ENCODE assay signal across 13 cellular contexts in the genomic region with DNA sequence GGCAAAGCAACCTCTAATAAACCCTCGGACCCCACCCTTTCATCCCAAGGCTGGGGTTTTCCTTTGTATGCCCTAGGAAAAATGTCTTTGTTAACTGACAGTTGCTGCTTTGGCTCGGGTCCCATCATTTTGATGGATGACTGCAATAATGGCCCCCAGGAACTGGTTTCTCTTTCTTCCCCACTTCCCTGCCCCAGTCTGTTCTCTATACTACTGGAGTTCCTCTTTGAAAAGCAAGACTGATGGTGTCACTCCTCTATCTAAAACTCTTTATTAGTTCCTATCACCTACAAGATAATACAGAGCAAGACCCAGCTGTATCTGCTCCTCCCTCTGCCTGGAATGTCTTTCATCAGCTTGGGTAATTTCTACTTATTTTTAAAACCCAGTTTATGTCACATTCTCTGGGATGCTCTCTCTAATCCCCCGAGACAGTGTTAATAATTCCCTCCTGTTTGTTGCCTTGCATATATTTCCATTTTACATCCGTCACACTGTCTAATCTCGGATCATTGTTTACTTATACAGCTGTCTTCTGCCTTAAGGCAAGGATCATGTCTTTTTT. TPM values are rescaled to one million over a fixed set of nuclear protein-coding genes. Genes with fewer than 3 reads are reported as not detected.
DNase-seq lines count a peak whose midpoint lies in the region; ATAC-seq and TF ChIP-seq lines count a peak whose summit lies in the region.
"Had no signal": no experiment of that assay in that cellular context is flagged by ENCODE, and none has a peak within 500 bp of the region (broad histone marks: within the 10 kb centered on the region; RNA-seq: fewer than 3 reads in every experiment).

No MANE protein-coding gene starts in this region.

- no peaks in the 10 kb centered on the region for H3K27me3 ChIP-seq in SU-DHL-6 (ENCODE audit: low read length)
- H3K27me3 ChIP-seq: esophagus squamous epithelium had no signal

- peaks cover 1 to 3% (median 2%) of the 10 kb centered on the region in 3 donors for H3K27me3 Mint-ChIP-seq in CD14-positive monocyte (ENCODE audit: low read depth in 3 of 3)
- H3K27me3 Mint-ChIP-seq in chondrocyte (ENCODE audit: low read depth), result peaks cover 4% of the 10 kb centered on the region

- H3K4me3 ChIP-seq in SU-DHL-6 (ENCODE audit: insufficient read depth, low read length, poor library complexity, severe bottlenecking) (no peak overlapping the region), fibroblast of villous mesenchyme (ENCODE audit: low read depth, low read length) (no peak overlapping the region)
- H3K4me3 ChIP-seq: esophagus squamous epithelium had no signal

- H3K4me2 ChIP-seq in SU-DHL-6 (ENCODE audit: low read depth, low read length, poor library complexity, severe bottlenecking), result no peak overlapping the region

- TF ChIP-seq CTCF in CD14-positive monocyte (IDR thresholded peaks at IDR 0.05) (no peak), SU-DHL-6 (IDR thresholded peaks at IDR 0.05; ENCODE audit: insufficient read depth, low read length, poor library complexity, severe bottlenecking) (no peak), fibroblast of villous mesenchyme (IDR thresholded peaks at IDR 0.05; ENCODE audit: insufficient read depth, low read depth, low read length) (no peak), chondrocyte (IDR thresholded peaks at IDR 0.05) (no peak)

- DNase-seq in CD14-positive monocyte (ENCODE audit: low spot score) (no peak), fibroblast of villous mesenchyme (ENCODE audit: low read depth) (peak; percentile 9), glomerular visceral epithelial cell (ENCODE audit: extremely low spot score) (no peak), chondrocyte (ENCODE audit: low spot score) (no peak), NCI-H2171 treated with DMSO at 0.1 percent for 48 hours (lab: John Stamatoyannopoulos, UW) (no peak)
- DNase-seq: esophagus squamous epithelium, NCI-H2227 treated with DMSO at 0.1 percent for 48 hours, small intestine had no signal

- no peak for ATAC-seq in HG02840 (IDR thresholded peaks at IDR 0.05; ENCODE audit: low FRiP score, unreplicated experiment)

- TF ChIP-seq POLR2A in GM15510 (IDR thresholded peaks at IDR 0.05; ENCODE audit: borderline replicate concordance, extremely low read depth, insufficient read length), result peak; percentile 34

- no peaks in the 10 kb centered on the region for H3K9me3 ChIP-seq in SU-DHL-6 (ENCODE audit: insufficient read depth, low read length)
- H3K9me3 ChIP-seq: esophagus squamous epithelium had no signal

- H4K20me1 ChIP-seq in SU-DHL-6 (ENCODE audit: low read depth, low read length), result no peaks in the 10 kb centered on the region

- H3K4me3 Mint-ChIP-seq in CD14-positive monocyte (peak overlapping the region in 1 of 2 donors; percentile 37), chondrocyte (ENCODE audit: unreplicated experiment) (no peak overlapping the region)
- H3K4me3 Mint-ChIP-seq: neural crest cell had no signal

- H3K27ac Mint-ChIP-seq in CD14-positive monocyte (peak overlapping the region; percentile 44 to 91 (median 80)), chondrocyte (ENCODE audit: unreplicated experiment) (no peak overlapping the region)

- peaks cover 9% of the 10 kb centered on the region; the same call in 1 of the 2 replicates for H3K79me2 ChIP-seq in SU-DHL-6 (ENCODE audit: insufficient read depth, low read length)

- no peak overlapping the region for H3K9ac ChIP-seq in SU-DHL-6 (ENCODE audit: low read length)

- H3K9me2 ChIP-seq in SU-DHL-6 (replicated peaks; ENCODE audit: insufficient read depth, low read length), result no peaks in the 10 kb centered on the region

- H2AFZ ChIP-seq in SU-DHL-6 (ENCODE audit: low read depth, low read length, severe bottlenecking), result no peak overlapping the region

- H3F3A ChIP-seq in SU-DHL-6 (ENCODE audit: insufficient read depth), result peaks cover 30% of the 10 kb centered on the region

- peak overlapping the region; percentile 38 for H3K27ac ChIP-seq in SU-DHL-6 (ENCODE audit: low read depth, low read length)

- intact Hi-C loops in CD14-positive monocyte (cut with micrococcal nuclease), result no loop called here

- peaks cover 0 to 2% (median 0%) of the 10 kb centered on the region in 7 donors for H3K9me3 Mint-ChIP-seq in CD14-positive monocyte
- H3K9me3 Mint-ChIP-seq in chondrocyte (ENCODE audit: low read depth), result no peaks in the 10 kb centered on the region
- H3K9me3 Mint-ChIP-seq: neural crest cell had no signal

- 0 out of 2 replicates have a peak, but pooled peaks cover 4% of the 10 kb centered on the region for H3K36me3 ChIP-seq in SU-DHL-6 (ENCODE audit: low read length)
- H3K36me3 ChIP-seq: esophagus squamous epithelium had no signal

- peaks cover 50% of the 10 kb centered on the region for H3K4me1 Mint-ChIP-seq in CD14-positive monocyte
- H3K4me1 Mint-ChIP-seq in chondrocyte (ENCODE audit: low read depth), result no peaks in the 10 kb centered on the region

- peaks cover 0 to 2% of the 10 kb centered on the region in 2 donors for H3K36me3 Mint-ChIP-seq in CD14-positive monocyte
- no peaks in the 10 kb centered on the region for H3K36me3 Mint-ChIP-seq in chondrocyte (ENCODE audit: low read depth)

RNA-seq across cellular contexts. Expression of a gene that starts 16.2 kb away (rescaled TPM):
- polyA plus RNA-seq in CD14-positive monocyte, result under 1 TPM in 1 of 2 donors, not detected in 1; 0.65 TPM
- total RNA-seq in fibroblast of villous mesenchyme (not detected in 2 replicates), chondrocyte (not detected in 3 replicates)
- total RNA-seq: neural crest cell, SK-MEL-5 had no signal

RNA-seq across cellular contexts. Expression of a gene that starts 51.3 kb away (rescaled TPM):
- polyA plus RNA-seq in CD14-positive monocyte, result 10 to 100 TPM; 14.5 to 33.5 TPM
- total RNA-seq in fibroblast of villous mesenchyme (not detected in 2 replicates), chondrocyte (not detected in 3 replicates)
- total RNA-seq: neural crest cell, SK-MEL-5 had no signal
